In the genomic region with DNA sequence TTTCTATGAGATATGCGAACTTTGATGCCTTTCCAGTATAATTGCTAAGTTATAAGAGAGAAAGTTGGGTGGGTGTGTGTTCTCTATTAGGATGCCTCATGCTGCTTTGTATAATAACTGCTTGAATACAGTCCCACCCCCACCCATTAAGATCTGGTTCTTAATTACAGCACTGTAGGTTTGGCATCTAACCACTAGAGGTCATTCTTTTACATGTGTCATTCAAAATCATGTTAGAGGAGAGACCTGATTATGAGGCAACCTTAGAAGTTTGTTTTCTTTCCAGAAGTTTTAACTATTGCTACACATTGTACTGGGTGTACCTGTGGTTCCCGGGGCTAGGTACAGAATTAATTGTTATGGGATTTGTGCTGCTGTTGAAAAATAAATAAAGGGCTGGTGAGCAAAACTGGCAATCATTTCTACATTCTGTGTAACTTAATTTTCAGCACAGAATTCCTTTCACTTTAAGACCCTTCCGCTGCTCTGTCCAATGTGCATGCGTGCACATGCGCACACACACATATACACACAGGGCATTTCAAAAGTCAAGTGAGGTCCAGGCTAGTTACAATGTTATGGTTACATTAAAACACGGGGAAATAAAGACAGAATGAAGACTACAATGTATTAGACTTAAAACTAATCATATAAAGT, we compare ENCODE assay signal across 9 cellular contexts.
A peak's percentile ranks its signal among the peaks of the same experiment; 100 is the strongest.
DNase-seq lines count a peak whose midpoint lies in the region; ATAC-seq, FAIRE-seq and TF ChIP-seq lines count a peak whose summit lies in the region.
"Had no signal": no experiment of that assay in that cellular context is flagged by ENCODE, and none has a peak within 500 bp of the region (broad histone marks: within the 10 kb centered on the region; RNA-seq: fewer than 3 reads in every experiment).

No MANE protein-coding gene starts in this region.

- H3K9me3 ChIP-seq in gastroesophageal sphincter (no peaks in the 10 kb centered on the region), smooth muscle cell (replicated peaks; ENCODE audit: low read depth) (no peaks in the 10 kb centered on the region)

- H3K4me1 Mint-ChIP-seq in activated naive CD4-positive, alpha-beta T cell treated with anti-CD3 and anti-CD28 coated beads, Interleukin-2, amount 10 ng/mL, durations not matched to agents 7 days and 5 days: no peaks in the 10 kb centered on the region
- H3K4me1 Mint-ChIP-seq: T-cell had no signal

- H3K4me3 ChIP-seq in gastroesophageal sphincter (no peak overlapping the region), smooth muscle cell (no peak overlapping the region)

- H3K4me2 ChIP-seq in smooth muscle cell: no peak overlapping the region

- CTCF ChIA-PET in activated naive CD4-positive, alpha-beta T cell treated with anti-CD3 and anti-CD28 coated beads, Interleukin-2, amount 10 ng/mL, durations not matched to agents 7 days and 5 days (lab: Charles Lee): no interaction called here

- H2AFZ ChIP-seq in smooth muscle cell (ENCODE audit: low read depth): no peak overlapping the region

- DNase-seq in GM13976 (ENCODE audit: low spot score) (peak; percentile 24), OCI-M1 (lab: John Stamatoyannopoulos, UW) (peak; percentile 78), smooth muscle cell (lab: John Stamatoyannopoulos, UW; ENCODE audit: unreplicated experiment) (no peak), HTR-8/SVneo (ENCODE audit: insufficient read length, low spot score) (no peak)
- no peak for DNase-seq in activated naive CD4-positive, alpha-beta T cell treated with anti-CD3 and anti-CD28 coated beads, Interleukin-2, amount 10 ng/mL, durations not matched to agents 7 days and 5 days
- no peak for DNase-seq in activated CD8-positive, alpha-beta memory T cell treated with anti-CD3 and anti-CD28 coated beads for 24 hours
- DNase-seq: T-cell had no signal

- TF ChIP-seq POLR2A in gastroesophageal sphincter (IDR thresholded peaks at IDR 0.05): no peak

- H3K27me3 ChIP-seq in gastroesophageal sphincter: no peaks in the 10 kb centered on the region
- no peaks in the 10 kb centered on the region for H3K27me3 ChIP-seq in smooth muscle cell (ENCODE audit: low read depth)

- no peaks in the 10 kb centered on the region for H4K20me1 ChIP-seq in smooth muscle cell (ENCODE audit: low read depth)

- peak; percentile 55 for TF ChIP-seq CTCF in GM13976 (IDR thresholded peaks at IDR 0.05; ENCODE audit: borderline replicate concordance, control extremely low read depth, extremely low read depth, insufficient read depth, missing control alignments)
- TF ChIP-seq CTCF in gastroesophageal sphincter (IDR thresholded peaks at IDR 0.05): peak in 3 of 4 experiments; percentile 6 to 48 (median 11)
- TF ChIP-seq CTCF in smooth muscle cell (IDR thresholded peaks at IDR 0.05; ENCODE audit: borderline replicate concordance, insufficient read depth, poor library complexity, severe bottlenecking): peak; percentile 58

- H3F3A ChIP-seq in smooth muscle cell (ENCODE audit: low read depth): no peaks in the 10 kb centered on the region

- H3K27ac Mint-ChIP-seq in activated naive CD4-positive, alpha-beta T cell treated with anti-CD3 and anti-CD28 coated beads, Interleukin-2, amount 10 ng/mL, durations not matched to agents 7 days and 5 days: no peak overlapping the region
- H3K27ac Mint-ChIP-seq: T-cell had no signal

- no peaks in the 10 kb centered on the region for H3K4me1 ChIP-seq in gastroesophageal sphincter
- no peaks in the 10 kb centered on the region for H3K4me1 ChIP-seq in smooth muscle cell (ENCODE audit: low read depth)

- H3K27me3 Mint-ChIP-seq in activated naive CD4-positive, alpha-beta T cell treated with anti-CD3 and anti-CD28 coated beads, Interleukin-2, amount 10 ng/mL, durations not matched to agents 7 days and 5 days: no peaks in the 10 kb centered on the region

- H3K4me3 Mint-ChIP-seq in activated naive CD4-positive, alpha-beta T cell treated with anti-CD3 and anti-CD28 coated beads, Interleukin-2, amount 10 ng/mL, durations not matched to agents 7 days and 5 days: no peak overlapping the region
- H3K4me3 Mint-ChIP-seq: T-cell had no signal

- H3K9ac ChIP-seq in smooth muscle cell (ENCODE audit: low read depth): no peak overlapping the region

- H3K9me3 Mint-ChIP-seq in activated naive CD4-positive, alpha-beta T cell treated with anti-CD3 and anti-CD28 coated beads, Interleukin-2, amount 10 ng/mL, durations not matched to agents 7 days and 5 days: no peaks in the 10 kb centered on the region

- H3K79me2 ChIP-seq in smooth muscle cell (ENCODE audit: low read depth): no peaks in the 10 kb centered on the region

- 67 to 70% methylated on average over 6 of the region's 6 CpGs for WGBS in gastroesophageal sphincter (ENCODE audit: low coverage in 1 of 2), 2 donors
- WGBS in smooth muscle cell (ENCODE audit: low lambda C conversion rate): 70% methylated on average over 6 of the region's 6 CpGs

- H3K36me3 Mint-ChIP-seq in activated naive CD4-positive, alpha-beta T cell treated with anti-CD3 and anti-CD28 coated beads, Interleukin-2, amount 10 ng/mL, durations not matched to agents 7 days and 5 days: no peaks in the 10 kb centered on the region
- H3K36me3 Mint-ChIP-seq: T-cell had no signal

- in situ Hi-C loops in GM13976 (cut with MboI; ENCODE audit: low sequenced_read_pairs, unreplicated experiment): no loop called here

- no peak for FAIRE-seq in HTR-8/SVneo (lab: Jason Lieb, UNC)

- peak; percentile 69 for ATAC-seq in HG02870 (IDR thresholded peaks at IDR 0.05; ENCODE audit: unreplicated experiment)
- ATAC-seq in gastroesophageal sphincter: no peak

- H3K36me3 ChIP-seq in gastroesophageal sphincter: no peaks in the 10 kb centered on the region
- H3K36me3 ChIP-seq in smooth muscle cell (ENCODE audit: low read depth): no peaks in the 10 kb centered on the region

- H3K27ac ChIP-seq in gastroesophageal sphincter (no peak overlapping the region), smooth muscle cell (ENCODE audit: low read depth) (no peak overlapping the region)

- no peak for TF ChIP-seq EP300 in gastroesophageal sphincter (IDR thresholded peaks at IDR 0.05)

Comparison
In these comparisons a context has a peak if more than half of its experiments do, and no peak if none do; other contexts are left out.
1. DNase-seq: peak in GM13976 (single experiment) and OCI-M1 (single experiment); none in smooth muscle cell (single experiment), activated naive CD4-positive, alpha-beta T cell treated with anti-CD3 and anti-CD28 coated beads, Interleukin-2, amount 10 ng/mL, durations not matched to agents 7 days and 5 days (single experiment), HTR-8/SVneo (single experiment) and activated CD8-positive, alpha-beta memory T cell treated with anti-CD3 and anti-CD28 coated beads for 24 hours (single experiment).
2. Peak in every context shown above with its lines, with median percentiles within 50 percentile points of each other: CTCF ChIP-seq.